In genomic region chr22:20203142-20204099, GRCh38 we compare ENCODE assay signal across 11 cellular contexts. TPM values are rescaled to one million over a fixed set of nuclear protein-coding genes. Genes with fewer than 3 reads are reported as not detected.
DNase-seq lines count a peak whose midpoint lies in the region; ATAC-seq, FAIRE-seq and TF ChIP-seq lines count a peak whose summit lies in the region.
"Had no signal": no experiment of that assay in that cellular context is flagged by ENCODE, and none has a peak within 500 bp of the region (broad histone marks: within the 10 kb centered on the region; RNA-seq: fewer than 3 reads in every experiment).

No MANE protein-coding gene starts in this region.

- CTCF ChIA-PET in GM10248 (lab: Yijun Ruan, JAX): interaction anchor here (2.2 kb wide), 1 partner anchor 12 kb away, joined by 7 read pairs; no protein-coding TSS in a partner anchor

- H3K27ac ChIP-seq in coronary artery (peak overlapping the region in 1 of 2 donors; percentile 81), left lung (peak overlapping the region; percentile 68 to 73)

- TF ChIP-seq CTCF in coronary artery (IDR thresholded peaks at IDR 0.05) (no peak), left lung (IDR thresholded peaks at IDR 0.05) (no peak), GM10248 (IDR thresholded peaks at IDR 0.05; ENCODE audit: control extremely low read depth, extremely low read depth, low read depth, missing control alignments) (no peak)

- DNase-seq in A172 (ENCODE audit: low spot score) (peak; percentile 42), HTR-8/SVneo (ENCODE audit: insufficient read length, low spot score) (peak; percentile 69), coronary artery (ENCODE audit: low spot score) (no peak), left lung (peak in 1 of 2 donors; percentile 55), HUDEP-2 (lab: John Stamatoyannopoulos, UW; ENCODE audit: unreplicated experiment in 76 of 76) (no peak), KBM-7 (no peak), GM10248 (ENCODE audit: extremely low spot score) (no peak)
- DNase-seq: activated naive CD4-positive, alpha-beta T cell treated with anti-CD3 and anti-CD28 coated beads for 36 hours; stimulated activated naive CD4-positive, alpha-beta T cell treated with Interleukin-2 at 50 U/mL for 16 hours; SW 1271 had no signal

- no peaks in the 10 kb centered on the region for H3K9me3 ChIP-seq in left lung

- H3K27me3 ChIP-seq in left lung: no peaks in the 10 kb centered on the region

- POLR2A ChIA-PET in GM10248 (lab: Yijun Ruan, JAX): no interaction called here

- H3K4me3 ChIP-seq in coronary artery: peak overlapping the region; percentile 7
- H3K4me3 ChIP-seq in left lung: no peak overlapping the region

- intact Hi-C loops in left lung (cut with DNase I): no loop called here

- peaks cover 40 to 53% of the 10 kb centered on the region in 2 donors for H3K4me1 ChIP-seq in left lung

- FAIRE-seq in HTR-8/SVneo (lab: Jason Lieb, UNC): no peak

- in situ Hi-C loops in KBM-7 (cut with MboI; ENCODE audit: low pct_unique_long_range_greater_than_20kb, low sequenced_read_pairs): no loop called here

- ATAC-seq in left lung: peak; percentile 57
- no peak for ATAC-seq in GM21390 (IDR thresholded peaks at IDR 0.05; ENCODE audit: unreplicated experiment)

- no peaks in the 10 kb centered on the region for H3K36me3 ChIP-seq in left lung

RNA-seq across cellular contexts. Expression of gene CCDC188, which starts 52.6 kb away (rescaled TPM):
- total RNA-seq in A172 (2014; rRNA removed; shearing (Covaris generic)): not detected in 2 replicates
- 1 to 10 TPM; 1.1 to 1.4 TPM for total RNA-seq in left lung
- total RNA-seq: activated naive CD4-positive, alpha-beta T cell treated with anti-CD3 and anti-CD28 coated beads for 36 hours had no signal

Comparison
In these comparisons a context has a peak if more than half of its experiments do, and no peak if none do; other contexts are left out.
1. DNase-seq: peak in A172 (single experiment) and HTR-8/SVneo (single experiment); none in coronary artery (single experiment), HUDEP-2 (0 of 76), KBM-7 (single experiment) and GM10248 (single experiment).